Comparison of ENCODE assay signal across 2 cellular contexts in genomic region chr2:241320394-241320793, GRCh38.
TF ChIP-seq lines count a peak whose summit lies in the region.

No MANE protein-coding gene starts in this region.

TF ChIP-seq in SK-N-SH, 30 proteins besides CTCF, POLR2A, EP300 and RAD21:
- TF ChIP-seq REST (IDR thresholded peaks at IDR 0.05; ENCODE audit: low read depth, low read length) (no peak), IRF3 (IDR thresholded peaks at IDR 0.05; ENCODE audit: low read depth, low read length) (no peak), GABPA (IDR thresholded peaks at IDR 0.05; ENCODE audit: low read depth) (no peak), TAF1 (IDR thresholded peaks at IDR 0.05; ENCODE audit: borderline replicate concordance, low read depth, low read length) (no peak), RCOR1 (IDR thresholded peaks at IDR 0.05; ENCODE audit: low read length) (no peak)

TF ChIP-seq in SK-N-SH treated with all-trans-retinoic acid at 6 μM for 48 hours, 23 proteins besides CTCF, POLR2A, EP300 and RAD21 (continued from another document):
- TF ChIP-seq PATZ1 (CRISPR knock-in tag; IDR thresholded peaks at IDR 0.05; ENCODE audit: borderline replicate concordance) (no peak), ARNTL (CRISPR knock-in tag; IDR thresholded peaks at IDR 0.05; ENCODE audit: borderline replicate concordance, low read depth) (no peak), BACH2 (CRISPR knock-in tag; IDR thresholded peaks at IDR 0.05; ENCODE audit: borderline replicate concordance) (no peak), CSDC2 (CRISPR knock-in tag; IDR thresholded peaks at IDR 0.05) (no peak), CREB5 (CRISPR knock-in tag; IDR thresholded peaks at IDR 0.05; ENCODE audit: low read depth) (no peak), CSRNP3 (CRISPR knock-in tag; IDR thresholded peaks at IDR 0.05) (no peak), TOX (CRISPR knock-in tag; IDR thresholded peaks at IDR 0.05; ENCODE audit: borderline replicate concordance) (no peak), POU6F1 (CRISPR knock-in tag; IDR thresholded peaks at IDR 0.05; ENCODE audit: borderline replicate concordance, low read depth) (no peak)
TF ChIP-seq in SK-N-SH treated with all-trans-retinoic acid at 6 μM for 48 hours: peak in this region for 0.
